1 cellular context compared by ENCODE assay signal in the genomic region with DNA sequence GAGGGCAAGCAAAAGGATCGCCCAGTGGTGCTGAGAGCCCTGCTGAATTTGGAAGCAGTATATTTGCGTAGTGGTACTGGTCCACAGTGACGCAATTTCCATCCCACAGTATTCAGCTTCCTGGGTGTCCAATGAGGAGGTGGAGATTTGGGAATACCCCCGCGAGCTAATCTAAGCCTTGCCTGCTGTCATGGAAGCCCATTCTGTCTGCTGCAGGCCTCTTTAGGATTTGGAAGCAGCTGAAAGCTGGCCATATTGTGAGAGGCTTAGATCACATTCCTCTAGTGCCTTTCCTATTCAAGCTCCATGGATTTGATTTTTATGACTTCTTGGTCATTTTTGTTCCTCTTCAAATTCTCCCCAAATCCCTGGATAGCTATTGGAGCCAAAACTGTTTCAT.
TF ChIP-seq lines count a peak whose summit lies in the region.

No MANE protein-coding gene starts in this region.

TF ChIP-seq in K562, 482 proteins besides CTCF, POLR2A, EP300 and RAD21:
- TF ChIP-seq PML (IDR thresholded peaks at IDR 0.05; ENCODE audit: low read length) = no peak
